28 cellular contexts compared by ENCODE assay signal in the genomic region with DNA sequence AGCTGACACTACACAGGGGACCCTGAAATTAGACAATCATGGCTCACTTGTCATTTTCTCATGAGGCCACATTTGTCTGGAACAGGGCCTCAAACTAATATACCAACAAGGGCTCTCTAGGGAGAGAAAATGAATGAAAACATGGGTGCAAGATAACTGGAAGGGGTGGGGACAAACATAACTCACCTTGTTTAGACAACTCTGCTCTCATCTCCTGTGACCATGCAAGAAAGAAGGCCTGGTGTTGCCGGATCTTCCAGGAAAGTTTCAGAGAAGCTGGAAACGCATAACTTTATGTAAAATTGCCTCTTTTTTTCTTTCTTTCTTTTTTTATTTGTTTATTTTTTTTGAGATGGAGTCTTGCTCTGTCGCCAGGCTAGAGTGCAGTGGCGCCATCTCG.
"Had no signal": no experiment of that assay in that cellular context is flagged by ENCODE, and none has a peak within 500 bp of the region (broad histone marks: within the 10 kb centered on the region; RNA-seq: fewer than 3 reads in every experiment).

No MANE protein-coding gene starts in this region.

- H3K4me1 ChIP-seq: colonic mucosa, esophagus muscularis mucosa, esophagus squamous epithelium, foreskin keratinocyte, gastrocnemius medialis, gastroesophageal sphincter, heart right ventricle had no signal

- H3K36me3 ChIP-seq: colonic mucosa, esophagus muscularis mucosa, esophagus squamous epithelium, gastrocnemius medialis, gastroesophageal sphincter, heart left ventricle, heart right ventricle had no signal

- H3K4me3 ChIP-seq: colonic mucosa, coronary artery, dorsolateral prefrontal cortex, esophagus muscularis mucosa, esophagus squamous epithelium, gastrocnemius medialis, gastroesophageal sphincter, heart left ventricle, heart right ventricle had no signal

- H3K27ac ChIP-seq: colonic mucosa, coronary artery, dorsolateral prefrontal cortex, epithelial cell of prostate, esophagus muscularis mucosa, esophagus squamous epithelium, foreskin keratinocyte, gastrocnemius medialis, gastroesophageal sphincter, heart left ventricle, heart right ventricle had no signal

- ATAC-seq: effector memory CD8-positive, alpha-beta T cell; esophagus mucosa; foreskin keratinocyte; gastrocnemius medialis; gastroesophageal sphincter; heart left ventricle; heart right ventricle had no signal

- H3K27me3 ChIP-seq: colonic mucosa, dorsolateral prefrontal cortex, esophagus muscularis mucosa, esophagus squamous epithelium, foreskin keratinocyte, gastrocnemius medialis, gastroesophageal sphincter, heart left ventricle, heart right ventricle had no signal

- FAIRE-seq: colon, endometrium, endothelial cell of umbilical vein, frontal cortex had no signal

- H3K9me3 ChIP-seq: colonic mucosa, esophagus muscularis mucosa, esophagus squamous epithelium, gastrocnemius medialis, gastroesophageal sphincter, heart left ventricle, heart right ventricle had no signal

- DNase-seq: colonic mucosa; cortex of kidney; dermis blood vessel endothelial cell; dorsolateral prefrontal cortex; effector CD4-positive, alpha-beta T cell; effector CD8-positive, alpha-beta T cell; effector memory CD4-positive, alpha-beta T cell; effector memory CD8-positive, alpha-beta T cell; endodermal cell; erythroblast; esophagus squamous epithelium; foreskin fibroblast; foreskin melanocyte; gastrocnemius medialis; glutamatergic neuron; head of caudate nucleus; heart left ventricle; heart right ventricle had no signal
